ENCODE assay signal across 8 cellular contexts in genomic region chr12:47651368-47652254, GRCh38. TPM values are rescaled to one million over a fixed set of nuclear protein-coding genes. Genes with fewer than 3 reads are reported as not detected.
DNase-seq lines count a peak whose midpoint lies in the region; ATAC-seq and TF ChIP-seq lines count a peak whose summit lies in the region.

No MANE protein-coding gene starts in this region.

- no peaks in the 10 kb centered on the region for H3K4me1 ChIP-seq in Panc1 (ENCODE audit: control insufficient read depth, insufficient read depth, low read length)
- H3K4me1 ChIP-seq in upper lobe of right lung = peaks cover 13% of the 10 kb centered on the region

- no peaks in the 10 kb centered on the region for H3K9me3 Mint-ChIP-seq in activated T-helper 2 cell treated with anti-CD3 and anti-CD28 coated beads, Interferon-gamma antibody, Interleukin-2, Interleukin-4, amounts not matched to agents 10 μg/mL and 5 μg/mL and 100 μg/mL, durations not matched to agents 14 hours and 24 hours and 36 hours

- BruUV-seq in Panc1 (replicated peaks; lab: Mats Ljungman, UMichigan) = no TSS peak

- H3K27me3 Mint-ChIP-seq in activated T-helper 2 cell treated with anti-CD3 and anti-CD28 coated beads, Interferon-gamma antibody, Interleukin-2, Interleukin-4, amounts not matched to agents 10 μg/mL and 5 μg/mL and 100 μg/mL, durations not matched to agents 14 hours and 24 hours and 36 hours (ENCODE audit: low read depth) = no peaks in the 10 kb centered on the region

- POLR2A ChIA-PET in Panc1 (lab: Charles Lee) = interaction anchor here (0.5 kb wide), 1 partner anchor 385 kb away, joined by 3 read pairs; no protein-coding TSS in a partner anchor

- no peaks in the 10 kb centered on the region for H3K9me3 ChIP-seq in Panc1 (ENCODE audit: control insufficient read depth, insufficient read depth, low read depth, low read length)
- no peaks in the 10 kb centered on the region for H3K9me3 ChIP-seq in upper lobe of right lung

- ATAC-seq in GM21526 (IDR thresholded peaks at IDR 0.05; ENCODE audit: low FRiP score, unreplicated experiment) (peak; percentile 55), Panc1 (peak; percentile 94), upper lobe of right lung (peak; percentile 97)

- TF ChIP-seq CTCF in Panc1 (IDR thresholded peaks at IDR 0.05) (peak; percentile 81), fibroblast of villous mesenchyme (IDR thresholded peaks at IDR 0.05; ENCODE audit: insufficient read depth, low read depth, low read length) (peak; percentile 70), upper lobe of right lung (IDR thresholded peaks at IDR 0.05) (peak; percentile 80)

- H3K27ac ChIP-seq in Panc1 (ENCODE audit: low read length) = no peak overlapping the region
- H3K27ac ChIP-seq in upper lobe of right lung = peak overlapping the region; percentile 37

- in situ Hi-C loops in Panc1 (cut with HindIII; ENCODE audit: low pct_unique_long_range_greater_than_20kb, low sequenced_read_pairs) = no loop called here

- H3K4me3 Mint-ChIP-seq in activated T-helper 2 cell treated with anti-CD3 and anti-CD28 coated beads, Interferon-gamma antibody, Interleukin-2, Interleukin-4, amounts not matched to agents 10 μg/mL and 5 μg/mL and 100 μg/mL, durations not matched to agents 14 hours and 24 hours and 36 hours (ENCODE audit: low read depth) = no peak overlapping the region

- intact Hi-C loops in Panc1 (cut with micrococcal nuclease; ENCODE audit: unreplicated experiment) (loop anchor here (5.0 kb wide), 2 partner anchors 36 to 186 kb away; no protein-coding TSS in a partner anchor), upper lobe of right lung (cut with DNase I) (no loop called here)
- intact Hi-C loops in activated T-helper 2 cell treated with anti-CD3 and anti-CD28 coated beads, Interferon-gamma antibody, Interleukin-2, Interleukin-4, amounts not matched to agents 10 μg/mL and 5 μg/mL and 100 μg/mL, durations not matched to agents 14 hours and 24 hours and 36 hours (cut with micrococcal nuclease) = loop anchor here (2.0 kb wide), 1 partner anchor 35 kb away; no protein-coding TSS in a partner anchor

- no peak overlapping the region for H3K4me3 ChIP-seq in Panc1 (ENCODE audit: low read depth in 2 of 2, low read length in 2 of 2)
- no peak overlapping the region for H3K4me3 ChIP-seq in fibroblast of villous mesenchyme (ENCODE audit: low read depth, low read length)
- H3K4me3 ChIP-seq in upper lobe of right lung = peak overlapping the region; percentile 34

- CTCF ChIA-PET in Panc1 (lab: Charles Lee) = interaction anchor here (0.7 to 1.3 kb wide), 4 partner anchors 10 to 126 kb away, joined by 3 to 7 read pairs (median 4); no protein-coding TSS in a partner anchor

- H3K36me3 ChIP-seq in Panc1 (ENCODE audit: control insufficient read depth, insufficient read depth, low read length) (no peaks in the 10 kb centered on the region), upper lobe of right lung (no peaks in the 10 kb centered on the region)

- H3K4me1 Mint-ChIP-seq in activated T-helper 2 cell treated with anti-CD3 and anti-CD28 coated beads, Interferon-gamma antibody, Interleukin-2, Interleukin-4, amounts not matched to agents 10 μg/mL and 5 μg/mL and 100 μg/mL, durations not matched to agents 14 hours and 24 hours and 36 hours (ENCODE audit: low read depth) = peaks cover 20% of the 10 kb centered on the region

- H3K27me3 ChIP-seq in Panc1 (ENCODE audit: control insufficient read depth, insufficient read depth, low read length) (no peaks in the 10 kb centered on the region), upper lobe of right lung (no peaks in the 10 kb centered on the region)

- DNase-seq in DMS153 treated with DMSO at 0.1 percent for 48 hours (lab: John Stamatoyannopoulos, UW; ENCODE audit: unreplicated experiment) = peak; percentile 50
- DNase-seq in KG1 (lab: John Stamatoyannopoulos, UW) = peak; percentile 23
- DNase-seq in Panc1 (ENCODE audit: low read depth, low spot score) = peak; percentile 35
- peak; percentile 30 for DNase-seq in activated T-helper 2 cell treated with anti-CD3 and anti-CD28 coated beads, Interferon-gamma antibody, Interleukin-2, Interleukin-4, amounts not matched to agents 10 μg/mL and 5 μg/mL and 100 μg/mL, durations not matched to agents 14 hours and 24 hours and 36 hours (ENCODE audit: low spot score)
- peak; percentile 78 for DNase-seq in fibroblast of villous mesenchyme (ENCODE audit: low read depth)
- DNase-seq in nucleus accumbens (lab: John Stamatoyannopoulos, UW) = peak in 46 of 56 donors; percentile 7 to 78 (median 42)
- peak; percentile 70 for DNase-seq in upper lobe of right lung

- no peak overlapping the region for H3K27ac Mint-ChIP-seq in activated T-helper 2 cell treated with anti-CD3 and anti-CD28 coated beads, Interferon-gamma antibody, Interleukin-2, Interleukin-4, amounts not matched to agents 10 μg/mL and 5 μg/mL and 100 μg/mL, durations not matched to agents 14 hours and 24 hours and 36 hours

- H3K36me3 Mint-ChIP-seq in activated T-helper 2 cell treated with anti-CD3 and anti-CD28 coated beads, Interferon-gamma antibody, Interleukin-2, Interleukin-4, amounts not matched to agents 10 μg/mL and 5 μg/mL and 100 μg/mL, durations not matched to agents 14 hours and 24 hours and 36 hours (ENCODE audit: low read depth) = peaks cover 9% of the 10 kb centered on the region

RNA-seq across cellular contexts. Expression of gene RPAP3, which starts 54.2 kb away (rescaled TPM):
- 47.3 TPM for total RNA-seq in Panc1 (2021; ENCODE audit: unreplicated experiment)
- 18.4 TPM for polyA plus RNA-seq in Panc1 (2012; ENCODE audit: insufficient read length)
- total RNA-seq in activated T-helper 2 cell treated with anti-CD3 and anti-CD28 coated beads, Interferon-gamma antibody, Interleukin-2, Interleukin-4, amounts not matched to agents 10 μg/mL and 5 μg/mL and 100 μg/mL, durations not matched to agents 14 hours and 24 hours and 36 hours = 57.4 and 58.7 TPM in 2 replicates
- total RNA-seq in fibroblast of villous mesenchyme = 19.0 and 26.3 TPM in 2 replicates
- 19.9 TPM for total RNA-seq in upper lobe of right lung

Comparison
In these comparisons a context has a peak if more than half of its experiments do, and no peak if none do; other contexts are left out.
1. DNase-seq: peak in every context shown above with its lines; median percentile 78 in fibroblast of villous mesenchyme; 70 in upper lobe of right lung; 50 in DMS153 treated with DMSO at 0.1 percent for 48 hours; 42 in nucleus accumbens; 35 in Panc1; 30 in activated T-helper 2 cell treated with anti-CD3 and anti-CD28 coated beads, Interferon-gamma antibody, Interleukin-2, Interleukin-4, amounts not matched to agents 10 μg/mL and 5 μg/mL and 100 μg/mL, durations not matched to agents 14 hours and 24 hours and 36 hours; 23 in KG1.